ENCODE assay signal across 1 cellular context in the genomic region with DNA sequence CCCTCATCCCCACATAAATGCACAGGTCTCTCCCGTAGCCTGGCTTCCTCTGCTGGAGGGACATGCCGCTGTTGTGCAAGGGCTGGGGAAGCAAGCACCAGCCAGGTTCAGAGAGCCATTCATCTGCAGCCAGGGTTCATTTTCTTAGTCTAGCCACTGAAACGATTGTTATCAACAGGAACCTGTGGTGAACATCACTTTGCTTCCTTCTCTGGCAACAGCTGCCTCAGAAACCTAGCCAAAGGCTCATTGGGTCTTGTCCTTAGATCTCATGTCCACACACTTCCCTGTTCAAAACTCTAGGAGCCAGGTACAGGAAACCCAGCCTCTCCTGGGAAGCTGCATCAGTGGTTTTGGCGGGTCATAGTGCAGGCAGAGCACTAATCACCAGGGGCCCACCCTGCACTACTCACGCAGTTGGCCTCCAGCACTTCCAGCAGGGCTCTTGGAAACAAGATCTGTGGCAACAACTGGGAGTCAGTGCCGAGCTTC.
TF ChIP-seq lines count a peak whose summit lies in the region.

No MANE protein-coding gene starts in this region.

TF ChIP-seq in K562, 482 proteins besides CTCF, POLR2A, EP300 and RAD21:
- TF ChIP-seq ZNF57 (CRISPR knock-in tag; IDR thresholded peaks at IDR 0.05) (no peak), ZNF512 (tag; IDR thresholded peaks at IDR 0.05) (no peak), NFYB (IDR thresholded peaks at IDR 0.05; ENCODE audit: extremely low read depth, insufficient read length) (no peak), CEBPB (tag; IDR thresholded peaks at IDR 0.05) (peak; percentile 54), CEBPG (CRISPR knock-in tag; IDR thresholded peaks at IDR 0.05) (no peak), CEBPG (tag; conservative IDR thresholded peaks at IDR 0.05 in 1 of 2, IDR thresholded peaks at IDR 0.05 in 1 of 2) (0 out of 4 replicates have a peak, but pooled peaks of 1 of the 2 experiments have one; percentile 30), ZC3H11A (IDR thresholded peaks at IDR 0.05; ENCODE audit: low read depth, low read length) (no peak), GATA2 (CRISPR knock-in tag; IDR thresholded peaks at IDR 0.05) (peak; percentile 39; the same call in 1 of the 2 replicates), ZNF445 (CRISPR knock-in tag; IDR thresholded peaks at IDR 0.05; ENCODE audit: low read depth) (no peak), NR2C2 (CRISPR knock-in tag; IDR thresholded peaks at IDR 0.05) (no peak), NR2C2 (tag; IDR thresholded peaks at IDR 0.05) (peak; percentile 22; the same call in 1 of the 2 replicates), ZFP30 (CRISPR knock-in tag; IDR thresholded peaks at IDR 0.05; ENCODE audit: borderline replicate concordance) (no peak), TEAD1 (CRISPR knock-in tag; IDR thresholded peaks at IDR 0.05) (no peak), MEIS2 (IDR thresholded peaks at IDR 0.05; ENCODE audit: partially characterized antibody) (no peak)
